8 cellular contexts compared by ENCODE assay signal in the genomic region with DNA sequence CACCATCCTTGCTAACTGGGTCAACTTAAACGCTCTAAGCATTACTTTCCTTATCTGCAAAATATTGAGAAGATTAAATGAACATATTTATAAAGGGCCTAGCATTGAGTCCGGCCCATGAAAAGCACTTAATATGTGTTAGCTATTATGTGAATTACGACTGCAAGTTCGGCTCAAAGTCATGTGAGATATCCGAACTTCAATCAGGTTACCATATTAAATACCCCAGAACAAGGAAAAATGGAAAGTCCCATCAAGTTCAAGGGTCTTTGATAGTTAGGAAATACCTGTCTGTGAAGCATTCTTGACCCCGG. TPM values are rescaled to one million over a fixed set of nuclear protein-coding genes. Genes with fewer than 3 reads are reported as not detected.
DNase-seq lines count a peak whose midpoint lies in the region; ATAC-seq and TF ChIP-seq lines count a peak whose summit lies in the region.

No MANE protein-coding gene starts in this region.

- DNase-seq in epithelial cell of prostate (ENCODE audit: low read depth, low spot score): no peak
- DNase-seq in skeletal muscle cell (ENCODE audit: low read depth): no peak
- DNase-seq in stimulated activated CD8-positive, alpha-beta memory T cell treated with anti-CD3 and anti-CD28 coated beads, Interleukin-4, amount 100 ng/mL, for 48 hours: no peak
- DNase-seq in aorta: no peak
- no peak for DNase-seq in HPDE6-E6E7 (ENCODE audit: extremely low spot score)

- H3K27me3 ChIP-seq in Loucy (ENCODE audit: insufficient read depth, low read length, poor library complexity, severe bottlenecking) (peaks cover 35% of the 10 kb centered on the region), aorta (ENCODE audit: control insufficient read depth in 1 of 2, insufficient read depth in 2 of 2, low read length in 1 of 2) (no peaks in the 10 kb centered on the region)

- H3K36me3 ChIP-seq in Loucy (ENCODE audit: insufficient read depth, low read length) (no peaks in the 10 kb centered on the region), aorta (ENCODE audit: control insufficient read depth in 1 of 2, insufficient read depth in 2 of 2, low read length in 1 of 2) (no peaks in the 10 kb centered on the region)

- no peaks in the 10 kb centered on the region; the same call in 1 of the 2 replicates for H3F3A ChIP-seq in Loucy (ENCODE audit: low read depth)

- no peak overlapping the region for H3K9ac ChIP-seq in Loucy (ENCODE audit: low read depth, low read length, poor library complexity, severe bottlenecking)

- 39 to 49% methylated on average over 6 of the region's 6 CpGs for WGBS in aorta, 2 donors

- TF ChIP-seq CTCF in Loucy (conservative IDR thresholded peaks at IDR 0.05; ENCODE audit: low read length): no peak

- H4K20me1 ChIP-seq in Loucy (ENCODE audit: insufficient read depth, low read length, poor library complexity, severe bottlenecking): no peaks in the 10 kb centered on the region

- H3K9me2 ChIP-seq in Loucy (replicated peaks; ENCODE audit: low read depth, low read length): no peaks in the 10 kb centered on the region

- peak overlapping the region; percentile 63 for H3K27ac ChIP-seq in epithelial cell of prostate
- no peak overlapping the region for H3K27ac ChIP-seq in aorta (ENCODE audit: low read depth in 1 of 2, low read length in 2 of 2)

- no peaks in the 10 kb centered on the region for H3K9me3 ChIP-seq in Loucy (ENCODE audit: insufficient read depth, low read depth, low read length)
- H3K9me3 ChIP-seq in aorta (ENCODE audit: control insufficient read depth, low read length): no peaks in the 10 kb centered on the region

- H2AFZ ChIP-seq in Loucy (ENCODE audit: low read length): peak overlapping the region; percentile 98

- H3K4me1 ChIP-seq in Loucy (ENCODE audit: insufficient read depth, low read length, poor library complexity, severe bottlenecking) (peaks cover 10% of the 10 kb centered on the region), aorta (ENCODE audit: control insufficient read depth in 1 of 2, insufficient read depth in 2 of 2, low read length in 2 of 2) (peaks cover 0 to 2% of the 10 kb centered on the region in 2 donors)

- peak; percentile 4 for ATAC-seq in GM19351 (IDR thresholded peaks at IDR 0.05; ENCODE audit: unreplicated experiment)
- no peak for ATAC-seq in aorta (ENCODE audit: low FRiP score)
- ATAC-seq in HG03520 (IDR thresholded peaks at IDR 0.05; ENCODE audit: unreplicated experiment): no peak

- H3K4me2 ChIP-seq in Loucy (ENCODE audit: low read depth, low read length, poor library complexity, severe bottlenecking): peak overlapping the region; percentile 100

- peaks cover 30% of the 10 kb centered on the region for H3K79me2 ChIP-seq in Loucy (ENCODE audit: insufficient read depth, low read length)

- H3K4me3 ChIP-seq in Loucy (ENCODE audit: low read length, poor library complexity, severe bottlenecking) (peak overlapping the region; percentile 86), skeletal muscle cell (ENCODE audit: low read depth, low read length) (peak overlapping the region; percentile 56), aorta (ENCODE audit: low read length in 2 of 2) (no peak overlapping the region)

- intact Hi-C loops in aorta (cut with DNase I): loop anchor here (5.0 kb wide), 2 partner anchors 50 to 65 kb away; a partner anchor contains a TSS

RNA-seq across cellular contexts. Expression of a gene that starts 0.5 kb away (rescaled TPM):
- total RNA-seq in aorta: 10 to 100 TPM; 20.4 to 28.5 TPM
- polyA plus RNA-seq in aorta: 10 to 100 TPM in 1 of 2 donors, 1 to 10 TPM in 1; 3.4 to 16.1 TPM

Comparison
In these comparisons a context has a peak if more than half of its experiments do, and no peak if none do; other contexts are left out.
1. H3K4me3 ChIP-seq: peak in Loucy (single experiment) and skeletal muscle cell (single experiment); none in aorta (0 of 2).